Comparison of ENCODE assay signal across 11 cellular contexts in the genomic region with DNA sequence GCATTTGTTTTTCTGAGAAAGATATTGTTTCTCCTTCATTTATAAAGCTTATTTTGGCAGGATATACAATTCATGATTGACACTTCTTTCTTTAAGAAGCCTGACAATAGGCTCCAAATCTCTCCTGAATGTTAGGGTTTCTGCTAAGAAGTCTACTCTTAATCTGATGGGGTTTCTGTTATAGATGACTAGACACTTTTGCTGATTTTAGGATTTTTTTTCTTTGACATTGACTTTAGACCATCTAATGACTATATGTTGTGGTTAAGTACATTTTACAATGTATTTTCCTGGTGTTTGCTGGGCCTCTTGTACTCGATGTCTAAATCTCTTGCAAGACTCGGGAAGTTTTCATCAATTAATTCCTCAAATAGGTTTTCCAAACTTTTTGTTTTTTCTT.
"Had no signal": no experiment of that assay in that cellular context is flagged by ENCODE, and none has a peak within 500 bp of the region (broad histone marks: within the 10 kb centered on the region; RNA-seq: fewer than 3 reads in every experiment).

No MANE protein-coding gene starts in this region.

- H3K9me3 ChIP-seq: HAP-1 had no signal

- H3K4me1 ChIP-seq: HAP-1 had no signal

- H3K4me3 ChIP-seq: GM23248, GM23338, HAP-1 had no signal

- ATAC-seq: GM23338, HCT116 had no signal

- H3K4me2 ChIP-seq: GM23338 had no signal

- H2AFZ ChIP-seq: GM23248, GM23338 had no signal

- H3K36me3 ChIP-seq: HAP-1 had no signal

- FAIRE-seq: H1, H54 had no signal

- H3K9ac ChIP-seq: GM23248 had no signal

- H3K27ac ChIP-seq: GM23248 had no signal

- DNase-seq: GM23248, GOT3, H7, H9, HCEC 1CT, HFFc6 had no signal
